ENCODE assay signal across 25 cellular contexts in genomic region chr20:56693217-56693616, GRCh38.
DNase-seq lines count a peak whose midpoint lies in the region; ATAC-seq, FAIRE-seq and TF ChIP-seq lines count a peak whose summit lies in the region.
"Had no signal": no experiment of that assay in that cellular context is flagged by ENCODE, and none has a peak within 500 bp of the region (broad histone marks: within the 10 kb centered on the region; RNA-seq: fewer than 3 reads in every experiment).

No MANE protein-coding gene starts in this region.

- H3K36me3 ChIP-seq in K562 (ENCODE audit: control insufficient read depth, insufficient read depth, low read length) (no peaks in the 10 kb centered on the region), neuronal stem cell (replicated peaks in 1 of 2; ENCODE audit: control insufficient read depth in 2 of 2, insufficient read depth in 2 of 2, low read length in 2 of 2) (no peaks in the 10 kb centered on the region)
- H3K36me3 ChIP-seq: BE2C, BLaER1 had no signal

- H3K9ac ChIP-seq in K562 (ENCODE audit: insufficient read depth in 1 of 2, low read depth in 2 of 2, low read length in 2 of 2) (no peak overlapping the region), neuronal stem cell (ENCODE audit: low read depth, low read length, poor library complexity) (no peak overlapping the region)
- H3K9ac ChIP-seq: BLaER1 had no signal

- no peak for TF ChIP-seq EP300 in K562 (IDR thresholded peaks at IDR 0.05; ENCODE audit: low read length)

- H3K18ac ChIP-seq in neuronal stem cell (ENCODE audit: low read length), result no peak overlapping the region

- no peak overlapping the region for H3K4me3 ChIP-seq in K562
- no peak overlapping the region for H3K4me3 ChIP-seq in neuronal stem cell (ENCODE audit: low read length in 2 of 2)
- H3K4me3 ChIP-seq: BLaER1, GM12878 had no signal

- WGBS in K562 (ENCODE audit: insufficient coverage, low coverage, missing lambda C conversion rate), result 2% methylated on average over 5 of the region's 5 CpGs
- no CpG with 5 or more reads among the region's 5 CpGs for WGBS in neuronal stem cell (ENCODE audit: extremely low coverage in 2 of 2, insufficient read length in 2 of 2, insufficient replicate concordance in 1 of 2), 2 donors

- no peak overlapping the region for H2BK5ac ChIP-seq in neuronal stem cell (ENCODE audit: low read length)

- no TSS peak for BruUV-seq in K562 (replicated peaks; lab: Mats Ljungman, UMichigan)

- no peaks in the 10 kb centered on the region for H3K9me1 ChIP-seq in K562 (ENCODE audit: control insufficient read depth, insufficient read depth, low read length)

- H3K79me1 ChIP-seq in neuronal stem cell (ENCODE audit: low read depth, low read length), result peaks cover 2% of the 10 kb centered on the region

- peaks cover 4 to 46% of the 10 kb centered on the region in 2 experiments for H3K27me3 ChIP-seq in K562 (ENCODE audit: control insufficient read depth in 2 of 2, insufficient read depth in 2 of 2, low read length in 2 of 2)
- H3K27me3 ChIP-seq in neuronal stem cell (ENCODE audit: control insufficient read depth in 3 of 3, insufficient read depth in 3 of 3, low read depth in 1 of 3, low read length in 3 of 3), result peaks cover 0 to 2% (median 0%) of the 10 kb centered on the region in 3 experiments
- H3K27me3 ChIP-seq: BE2C, BLaER1 had no signal

- H4K8ac ChIP-seq in neuronal stem cell (ENCODE audit: low read depth, low read length), result no peak overlapping the region

- H3K9me3 ChIP-seq in K562 (replicated peaks; ENCODE audit: control insufficient read depth, insufficient read depth, low read depth, low read length), result no peaks in the 10 kb centered on the region
- H3K9me3 ChIP-seq in neuronal stem cell (replicated peaks in 1 of 2; ENCODE audit: control insufficient read depth in 2 of 2, insufficient read depth in 1 of 2, low read depth in 1 of 2, low read length in 2 of 2), result peaks cover 0 to 2% of the 10 kb centered on the region in 2 donors
- H3K9me3 ChIP-seq: BE2C, BLaER1 had no signal

- H3K4me1 ChIP-seq in K562 (replicated peaks in 1 of 2; ENCODE audit: control insufficient read depth in 2 of 2, insufficient read depth in 2 of 2, low read length in 2 of 2) (no peaks in the 10 kb centered on the region), neuronal stem cell (ENCODE audit: control insufficient read depth in 2 of 2, insufficient read depth in 1 of 2, low read depth in 1 of 2, low read length in 2 of 2) (peaks cover 0 to 3% of the 10 kb centered on the region in 2 donors)
- H3K4me1 ChIP-seq: BE2C had no signal

- intact Hi-C loops in K562 (cut with micrococcal nuclease), result no loop called here

- no peak overlapping the region for H2BK15ac ChIP-seq in neuronal stem cell (ENCODE audit: low read length)

- TF ChIP-seq POLR2A in K562 (conservative IDR thresholded peaks at IDR 0.05), result no peak

- FAIRE-seq in HTR-8/SVneo (lab: Jason Lieb, UNC) (peak; percentile 92), K562 (lab: Jason Lieb, UNC) (no peak)
- FAIRE-seq: A204.1, GM12878, GM12892, GM18507 had no signal

- no peak for TF ChIP-seq RAD21 in K562 (CRISPR knock-in tag; conservative IDR thresholded peaks at IDR 0.05 in 1 of 2, IDR thresholded peaks at IDR 0.05 in 1 of 2)

- no peak for ATAC-seq in K562
- ATAC-seq in HG02678 (IDR thresholded peaks at IDR 0.05; ENCODE audit: unreplicated experiment), result no peak
- ATAC-seq: GM12878 had no signal

- H3K4ac ChIP-seq in neuronal stem cell (ENCODE audit: low read length), result no peak overlapping the region

- H4K91ac ChIP-seq in neuronal stem cell (ENCODE audit: low read depth, low read length, poor library complexity), result peak overlapping the region; percentile 33

- POLR2A ChIA-PET in K562 (lab: Yijun Ruan, JAX), result no interaction called here

- no peak for TF ChIP-seq CTCF in K562 (IDR thresholded peaks at IDR 0.05 in 2 of 3, conservative IDR thresholded peaks at IDR 0.05 in 1 of 3; ENCODE audit: insufficient read depth in 2 of 3, low read depth in 1 of 3, low read length in 3 of 3)

- H2BK12ac ChIP-seq in neuronal stem cell (ENCODE audit: low read length), result no peak overlapping the region

- H2AK5ac ChIP-seq in neuronal stem cell (ENCODE audit: low read depth, low read length), result no peak overlapping the region

- in situ Hi-C loops in K562 (cut with MboI), result no loop called here

- no peaks in the 10 kb centered on the region for H3K79me2 ChIP-seq in K562 (ENCODE audit: control insufficient read depth, insufficient read depth, low read length)

- no peak overlapping the region for H3K4me2 ChIP-seq in K562 (ENCODE audit: insufficient read depth, low read length)
- no peak overlapping the region for H3K4me2 ChIP-seq in neuronal stem cell (ENCODE audit: insufficient read depth, low read length, poor library complexity, severe bottlenecking)
- H3K4me2 ChIP-seq: BLaER1 had no signal

- H3K27ac ChIP-seq in K562 (ENCODE audit: extremely low read depth, low read depth, low read length), result no peak overlapping the region
- H3K27ac ChIP-seq in neuronal stem cell (replicated peaks; ENCODE audit: low read length), result no peak overlapping the region
- H3K27ac ChIP-seq: BLaER1 had no signal

- CTCF ChIA-PET in K562 (lab: Yijun Ruan, JAX; ENCODE audit: low intra/inter-chr PET ratio), result no interaction called here

- DNase-seq in HTR-8/SVneo (ENCODE audit: insufficient read length, low spot score) (no peak), K562 (ENCODE audit: extremely low read depth in 1 of 4, low spot score in 3 of 4) (no peak), neuronal stem cell (ENCODE audit: low spot score) (no peak), SK-N-DZ (ENCODE audit: low spot score) (no peak)
- DNase-seq: 8988T; ACHN; BE2C; C1 segment of cervical spinal cord; CD4-positive, alpha-beta memory T cell; CD4-positive, CD25-positive, alpha-beta regulatory T cell; CD8-positive, alpha-beta memory T cell; COR-L47; DMS 273 treated with DMSO at 0.1 percent for 48 hours; DMS153; DMS53; DMS79; DND-41; EL; GDM1 had no signal

- H4K20me1 ChIP-seq in K562 (replicated peaks; ENCODE audit: control insufficient read depth, insufficient read depth, low read length), result no peaks in the 10 kb centered on the region
- H4K20me1 ChIP-seq: BLaER1 had no signal

- no peak overlapping the region for H2BK120ac ChIP-seq in neuronal stem cell (ENCODE audit: low read depth, low read length)

- no peak overlapping the region for H3K14ac ChIP-seq in neuronal stem cell (ENCODE audit: low read length)

- H3K23ac ChIP-seq in neuronal stem cell (ENCODE audit: low read depth, low read length, poor library complexity), result no peak overlapping the region

- H2AFZ ChIP-seq in K562 (ENCODE audit: low read depth, low read length) (no peak overlapping the region), neuronal stem cell (ENCODE audit: low read length) (no peak overlapping the region)

TF ChIP-seq in K562, 482 proteins besides CTCF, POLR2A, EP300 and RAD21:
- TF ChIP-seq RBM25 (IDR thresholded peaks at IDR 0.05; ENCODE audit: low read depth, low read length, severe bottlenecking), result peak; percentile 15
- no peak for TF ChIP-seq NELFE (IDR thresholded peaks at IDR 0.05; ENCODE audit: insufficient read depth, insufficient read length)
